ENCODE assay signal across 8 cellular contexts in genomic region chr3:71581451-71581980, GRCh38. TPM values are rescaled to one million over a fixed set of nuclear protein-coding genes. Genes with fewer than 3 reads are reported as not detected.
DNase-seq lines count a peak whose midpoint lies in the region; ATAC-seq lines count a peak whose summit lies in the region.

No MANE protein-coding gene starts in this region.

- H2AK5ac ChIP-seq in mesenchymal stem cell (ENCODE audit: low read length, severe bottlenecking), result peak overlapping the region; percentile 99

- no peak overlapping the region for H2BK120ac ChIP-seq in mesenchymal stem cell (ENCODE audit: low read depth, low read length)

- H3K36me3 Mint-ChIP-seq in stimulated activated naive B cell treated with anti-CD40 and anti-IgM and Interleukin-4, amounts not matched to agents 10 μg/mL and 1 μg/mL and 100 μg/mL, for 72 hours, result peaks cover 22 to 28% of the 10 kb centered on the region in 2 donors

- H3K4me3 Mint-ChIP-seq in stimulated activated naive B cell treated with anti-CD40 and anti-IgM and Interleukin-4, amounts not matched to agents 10 μg/mL and 1 μg/mL and 100 μg/mL, for 72 hours, result peak overlapping the region; percentile 90 to 97

- no peaks in the 10 kb centered on the region for H3K9me3 ChIP-seq in effector memory CD4-positive, alpha-beta T cell (ENCODE audit: control insufficient read depth, low read length)
- no peaks in the 10 kb centered on the region for H3K9me3 ChIP-seq in mesenchymal stem cell (ENCODE audit: control insufficient read depth, low read length)

- H3K14ac ChIP-seq in mesenchymal stem cell (ENCODE audit: low read length in 2 of 2), result peak overlapping the region in 1 of 2 experiments; percentile 57

- H2BK12ac ChIP-seq in mesenchymal stem cell (ENCODE audit: low read length in 2 of 2), result peak overlapping the region in 1 of 2 experiments; percentile 64

- no peak overlapping the region for H3K4ac ChIP-seq in mesenchymal stem cell (ENCODE audit: low read depth in 1 of 2, low read length in 2 of 2)

- H3K4me1 ChIP-seq in effector memory CD4-positive, alpha-beta T cell (ENCODE audit: control insufficient read depth, insufficient read depth, low read length, poor library complexity, severe bottlenecking), result peaks cover 10% of the 10 kb centered on the region
- H3K4me1 ChIP-seq in mesenchymal stem cell (ENCODE audit: control insufficient read depth, insufficient read depth, low read depth, low read length), result no peaks in the 10 kb centered on the region

- H2BK5ac ChIP-seq in mesenchymal stem cell (ENCODE audit: low read depth, low read length, poor library complexity, severe bottlenecking), result peak overlapping the region; percentile 97

- H2BK15ac ChIP-seq in mesenchymal stem cell (ENCODE audit: low read depth, poor library complexity, severe bottlenecking), result peak overlapping the region; percentile 52

- DNase-seq in NCI-H748 (lab: John Stamatoyannopoulos, UW; ENCODE audit: unreplicated experiment), result peak; percentile 61
- no peak for DNase-seq in NCI-H748 treated with DMSO at 0.1 percent for 48 hours (lab: John Stamatoyannopoulos, UW)
- peak; percentile 29 for DNase-seq in activated CD4-positive, alpha-beta T cell treated with anti-CD3 and anti-CD28 coated beads, Interleukin-2, amount 50 U/mL, for 1 hour
- DNase-seq in effector memory CD4-positive, alpha-beta T cell, result peak in 1 of 3 donors; percentile 3
- DNase-seq in mesenchymal stem cell, result peak; percentile 42
- peak; percentile 33 for DNase-seq in stimulated activated naive B cell treated with anti-CD40 and anti-IgM and Interleukin-4, amounts not matched to agents 10 μg/mL and 1 μg/mL and 100 μg/mL, for 72 hours

- no peak overlapping the region for H4K91ac ChIP-seq in mesenchymal stem cell (ENCODE audit: low read length)

- H3K4me2 ChIP-seq in mesenchymal stem cell (ENCODE audit: low read length, poor library complexity, severe bottlenecking), result peak overlapping the region; percentile 37

- no peaks in the 10 kb centered on the region for H3K79me1 ChIP-seq in mesenchymal stem cell (replicated peaks; ENCODE audit: low read length, poor library complexity, severe bottlenecking)

- WGBS in mesenchymal stem cell, result under 1% methylated on average over 34 of the region's 51 CpGs

- H3K4me3 ChIP-seq in effector memory CD4-positive, alpha-beta T cell (ENCODE audit: insufficient read depth, low read depth, low read length, poor library complexity, severe bottlenecking), result peak overlapping the region; percentile 81
- H3K4me3 ChIP-seq in mesenchymal stem cell (ENCODE audit: insufficient read depth in 1 of 2, low read depth in 1 of 2, low read length in 2 of 2), result peak overlapping the region; percentile 81 to 100

- peak overlapping the region in 1 of 2 experiments; percentile 59 for H3K23ac ChIP-seq in mesenchymal stem cell (ENCODE audit: low read length in 2 of 2)

- H3K4me1 Mint-ChIP-seq in stimulated activated naive B cell treated with anti-CD40 and anti-IgM and Interleukin-4, amounts not matched to agents 10 μg/mL and 1 μg/mL and 100 μg/mL, for 72 hours, result peaks cover 23 to 64% of the 10 kb centered on the region in 2 donors

- H3K18ac ChIP-seq in mesenchymal stem cell (ENCODE audit: low read depth in 1 of 2, low read length in 2 of 2), result peak overlapping the region in 1 of 2 experiments; percentile 77

- no peaks in the 10 kb centered on the region for H3K27me3 Mint-ChIP-seq in stimulated activated naive B cell treated with anti-CD40 and anti-IgM and Interleukin-4, amounts not matched to agents 10 μg/mL and 1 μg/mL and 100 μg/mL, for 72 hours

- H3K27ac ChIP-seq in effector memory CD4-positive, alpha-beta T cell (ENCODE audit: insufficient read depth, low read length, poor library complexity, severe bottlenecking), result peak overlapping the region; percentile 71
- peak overlapping the region; percentile 99 for H3K27ac ChIP-seq in mesenchymal stem cell (ENCODE audit: low read length, poor library complexity, severe bottlenecking)

- no peak overlapping the region for H2AFZ ChIP-seq in mesenchymal stem cell (ENCODE audit: low read depth, low read length)

- H4K8ac ChIP-seq in mesenchymal stem cell (ENCODE audit: low read length), result peak overlapping the region; percentile 28

- peak overlapping the region; percentile 98 for H3K27ac Mint-ChIP-seq in stimulated activated naive B cell treated with anti-CD40 and anti-IgM and Interleukin-4, amounts not matched to agents 10 μg/mL and 1 μg/mL and 100 μg/mL, for 72 hours

- peak; percentile 5 for ATAC-seq in stimulated activated naive B cell treated with anti-CD40 and anti-IgM and Interleukin-4, amounts not matched to agents 10 μg/mL and 1 μg/mL and 100 μg/mL, for 72 hours (replicated peaks)
- ATAC-seq in GM18868 (IDR thresholded peaks at IDR 0.05; ENCODE audit: unreplicated experiment), result no peak
- ATAC-seq in HG02870 (IDR thresholded peaks at IDR 0.05; ENCODE audit: unreplicated experiment), result no peak

- no peaks in the 10 kb centered on the region for H3K27me3 ChIP-seq in effector memory CD4-positive, alpha-beta T cell (replicated peaks; ENCODE audit: control insufficient read depth, insufficient read depth, low read length, poor library complexity, severe bottlenecking)
- H3K27me3 ChIP-seq in mesenchymal stem cell (ENCODE audit: control insufficient read depth in 1 of 2, insufficient read depth in 1 of 2, low read length in 2 of 2), result no peaks in the 10 kb centered on the region

- H3K9ac ChIP-seq in mesenchymal stem cell (ENCODE audit: low read length), result peak overlapping the region; percentile 83

- no peaks in the 10 kb centered on the region for H3K9me3 Mint-ChIP-seq in stimulated activated naive B cell treated with anti-CD40 and anti-IgM and Interleukin-4, amounts not matched to agents 10 μg/mL and 1 μg/mL and 100 μg/mL, for 72 hours

- H3K36me3 ChIP-seq in effector memory CD4-positive, alpha-beta T cell (ENCODE audit: control insufficient read depth, insufficient read depth, low read length), result no peaks in the 10 kb centered on the region
- H3K36me3 ChIP-seq in mesenchymal stem cell (ENCODE audit: control insufficient read depth in 1 of 2, insufficient read depth in 2 of 2, low read depth in 1 of 2, low read length in 2 of 2), result no peaks in the 10 kb centered on the region

RNA-seq across cellular contexts. Expression of gene FOXP1, which starts 2.0 kb away (rescaled TPM):
- polyA plus RNA-seq in mesenchymal stem cell (2013, experiment 1 of 2), result 34.2 TPM
- 34.5 TPM for polyA plus RNA-seq in mesenchymal stem cell (2013, experiment 2 of 2)

Comparison
In these comparisons a context has a peak if more than half of its experiments do, and no peak if none do; other contexts are left out.
1. ATAC-seq: peak in stimulated activated naive B cell treated with anti-CD40 and anti-IgM and Interleukin-4, amounts not matched to agents 10 μg/mL and 1 μg/mL and 100 μg/mL, for 72 hours (2 of 2); none in GM18868 (single experiment) and HG02870 (single experiment).